In genomic region chr18:54960197-54960596, GRCh38 we compare ENCODE assay signal across 21 cellular contexts. TPM values are rescaled to one million over a fixed set of nuclear protein-coding genes. Genes with fewer than 3 reads are reported as not detected.
"Had no signal": no experiment of that assay in that cellular context is flagged by ENCODE, and none has a peak within 500 bp of the region (broad histone marks: within the 10 kb centered on the region; RNA-seq: fewer than 3 reads in every experiment).

No MANE protein-coding gene starts in this region.

- H3K4me1 ChIP-seq: neural progenitor cell had no signal

- H3K4me3 Mint-ChIP-seq: activated naive CD8-positive, alpha-beta T cell treated with anti-CD3 and anti-CD28 coated beads for 36 hours; activated T-cell treated with anti-CD3 and anti-CD28 coated beads, Interleukin-2, amount 50 U/mL, for 4 hours; endodermal cell; neural progenitor cell; stimulated activated naive CD8-positive, alpha-beta T cell treated with anti-CD3 and anti-CD28 coated beads, Interleukin-15, amount 100 ng/mL, for 72 hours had no signal

- H3K4me1 Mint-ChIP-seq: activated naive CD8-positive, alpha-beta T cell treated with anti-CD3 and anti-CD28 coated beads for 36 hours; endodermal cell; neural progenitor cell had no signal

- H3K36me3 Mint-ChIP-seq: activated naive CD8-positive, alpha-beta T cell treated with anti-CD3 and anti-CD28 coated beads for 36 hours; neural progenitor cell had no signal

- DNase-seq: activated CD8-positive, alpha-beta memory T cell treated with anti-CD3 and anti-CD28 coated beads for 24 hours; activated CD8-positive, alpha-beta memory T cell treated with anti-CD3 and anti-CD28 coated beads, Interleukin-2, amount 50 U/mL, for 4 hours; activated naive CD4-positive, alpha-beta T cell treated with Interleukin-2 at 50 U/mL for 16 hours; activated naive CD8-positive, alpha-beta T cell treated with anti-CD3 and anti-CD28 coated beads for 36 hours; activated T-cell treated with anti-CD3 and anti-CD28 coated beads, Interleukin-2, amount 50 U/mL, for 4 hours; cerebellar nuclear complex; endodermal cell; heart left ventricle; left cardiac atrium; naive B cell; retina; stimulated activated naive CD8-positive, alpha-beta T cell treated with anti-CD3 and anti-CD28 coated beads, Interleukin-15, amount 100 ng/mL, for 72 hours; T-helper 9 cell; transverse colon had no signal

- H3K36me3 ChIP-seq: heart left ventricle, neural progenitor cell, suprapubic skin, transverse colon, vagina had no signal

- H2AFZ ChIP-seq: neural progenitor cell had no signal

- H3K9me3 ChIP-seq: heart left ventricle, suprapubic skin, transverse colon, vagina had no signal

- H3K27ac ChIP-seq: coronary artery, neural progenitor cell, suprapubic skin, vagina had no signal

- H3K27me3 ChIP-seq: vagina had no signal

- H3K27me3 Mint-ChIP-seq: progenitor cell of endocrine pancreas had no signal

- ATAC-seq: activated T-cell treated with anti-CD3 and anti-CD28 coated beads, Interleukin-2, amount 50 U/mL, for 4 hours; heart left ventricle; left cardiac atrium; stimulated activated naive CD8-positive, alpha-beta T cell treated with anti-CD3 and anti-CD28 coated beads, Interleukin-15, amount 100 ng/mL, for 72 hours had no signal

- H3K27ac Mint-ChIP-seq: activated naive CD8-positive, alpha-beta T cell treated with anti-CD3 and anti-CD28 coated beads for 36 hours; endodermal cell; naive B cell; neural progenitor cell; progenitor cell of endocrine pancreas; stimulated activated naive CD8-positive, alpha-beta T cell treated with anti-CD3 and anti-CD28 coated beads, Interleukin-15, amount 100 ng/mL, for 72 hours had no signal

- H3K9ac ChIP-seq: neural progenitor cell had no signal

- H3K9me3 Mint-ChIP-seq: activated naive CD8-positive, alpha-beta T cell treated with anti-CD3 and anti-CD28 coated beads for 36 hours; activated T-cell treated with anti-CD3 and anti-CD28 coated beads, Interleukin-2, amount 50 U/mL, for 4 hours; endodermal cell; neural progenitor cell; stimulated activated naive CD8-positive, alpha-beta T cell treated with anti-CD3 and anti-CD28 coated beads, Interleukin-15, amount 100 ng/mL, for 72 hours had no signal

RNA-seq across cellular contexts. Expression of gene CCDC68, which starts 0.9 kb away (rescaled TPM):
- total RNA-seq: activated naive CD8-positive, alpha-beta T cell treated with anti-CD3 and anti-CD28 coated beads for 36 hours; activated T-cell treated with anti-CD3 and anti-CD28 coated beads, Interleukin-2, amount 50 U/mL, for 4 hours; osteocyte; T-helper 1 cell treated with Interleukin-12 subunit alpha and Interleukin-12 subunit beta and Interleukin-4 antibody, amounts not matched to agents 30 ng/mL and 1 ng/mL, for 36 hours had no signal
